In the genomic region with DNA sequence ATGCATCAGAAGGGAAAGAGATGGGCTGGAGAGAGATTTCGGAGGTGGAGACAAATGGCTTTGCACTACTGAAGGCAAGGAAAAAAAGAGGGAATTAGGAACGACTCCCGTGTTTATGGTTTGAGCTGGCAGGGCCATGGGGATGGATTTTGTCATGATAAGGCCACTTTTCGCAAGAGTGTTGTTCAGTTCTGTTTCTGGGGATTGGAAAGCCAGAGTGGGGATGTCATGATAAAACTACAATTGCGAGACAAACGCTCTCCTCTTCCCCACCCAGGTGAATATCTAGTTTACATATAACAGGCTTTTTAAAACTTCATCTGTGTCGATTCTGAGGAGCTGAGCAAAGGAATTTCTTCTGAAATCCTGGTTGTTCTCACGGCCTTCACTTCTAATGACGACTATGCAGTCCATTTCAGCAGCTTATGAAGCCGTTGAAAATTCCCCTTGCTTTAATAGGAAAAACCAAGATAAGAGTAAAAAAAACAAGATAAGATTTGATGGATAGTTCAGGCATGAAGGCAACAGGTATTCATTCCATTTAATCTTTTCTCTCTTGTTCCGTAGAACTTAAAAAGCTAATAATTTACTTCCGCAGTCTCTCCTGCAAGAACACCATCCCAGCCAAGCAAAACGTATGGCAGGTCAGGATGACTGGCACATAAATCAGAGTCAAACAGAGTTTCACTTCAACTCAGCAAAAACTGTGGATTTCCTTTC, we compare ENCODE assay signal across 21 cellular contexts.
"Had no signal": no experiment of that assay in that cellular context is flagged by ENCODE, and none has a peak within 500 bp of the region (broad histone marks: within the 10 kb centered on the region; RNA-seq: fewer than 3 reads in every experiment).

No MANE protein-coding gene starts in this region.

- H3K27ac Mint-ChIP-seq: activated CD4-positive, alpha-beta memory T cell treated with anti-CD3 and anti-CD28 coated beads, Interleukin-2, amount 10 ng/mL, durations not matched to agents 7 days and 5 days; activated naive CD8-positive, alpha-beta T cell; activated T-cell treated with anti-CD3 and anti-CD28 coated beads, Interleukin-2, amount 50 U/mL, for 72 hours; natural killer cell; WTC11 had no signal

- H3K27ac ChIP-seq: breast epithelium, gastroesophageal sphincter, heart right ventricle, left ventricle myocardium inferior, spleen, stomach, vagina had no signal

- H3K36me3 Mint-ChIP-seq: activated naive CD8-positive, alpha-beta T cell; natural killer cell; WTC11 had no signal

- H3K4me1 ChIP-seq: breast epithelium, gastroesophageal sphincter, left ventricle myocardium inferior, stomach, vagina had no signal

- H3K4me3 Mint-ChIP-seq: activated CD4-positive, alpha-beta memory T cell treated with anti-CD3 and anti-CD28 coated beads, Interleukin-2, amount 10 ng/mL, durations not matched to agents 7 days and 5 days; activated naive CD8-positive, alpha-beta T cell; activated T-cell treated with anti-CD3 and anti-CD28 coated beads, Interleukin-2, amount 50 U/mL, for 72 hours; natural killer cell; WTC11 had no signal

- H3K27me3 ChIP-seq: breast epithelium, gastroesophageal sphincter, heart right ventricle, vagina had no signal

- FAIRE-seq: islet of Langerhans had no signal

- H3K36me3 ChIP-seq: breast epithelium, gastroesophageal sphincter, heart right ventricle, left ventricle myocardium inferior, spleen, stomach, vagina had no signal

- H3K4me3 ChIP-seq: breast epithelium, gastroesophageal sphincter, heart right ventricle, left ventricle myocardium inferior, spleen, stomach, vagina had no signal

- ATAC-seq: activated T-cell treated with anti-CD3 and anti-CD28 coated beads, Interleukin-2, amount 50 U/mL, for 72 hours; gastroesophageal sphincter; heart right ventricle; natural killer cell; sciatic nerve; WTC11 had no signal

- DNase-seq: activated CD4-positive, alpha-beta memory T cell treated with anti-CD3 and anti-CD28 coated beads, Interleukin-2, amount 10 ng/mL, durations not matched to agents 7 days and 5 days; activated CD4-positive, alpha-beta T cell treated with anti-CD3 and anti-CD28 coated beads for 4 hours; activated CD8-positive, alpha-beta memory T cell treated with anti-CD3 and anti-CD28 coated beads, Interleukin-2, amount 50 U/mL, for 4 hours; activated gamma-delta T cell treated with Interleukin-2 at 50 U/mL for 16 hours; activated T-cell treated with anti-CD3 and anti-CD28 coated beads, Interleukin-2, amount 50 U/mL, for 72 hours; amygdala; cerebellar nuclear complex; erythroblast; heart right ventricle; left ventricle myocardium inferior; natural killer cell; spleen; stomach; SW 1271 had no signal

- H3K9me3 Mint-ChIP-seq: activated CD4-positive, alpha-beta memory T cell treated with anti-CD3 and anti-CD28 coated beads, Interleukin-2, amount 10 ng/mL, durations not matched to agents 7 days and 5 days; activated T-cell treated with anti-CD3 and anti-CD28 coated beads, Interleukin-2, amount 50 U/mL, for 72 hours; natural killer cell; WTC11 had no signal

- H3K9me3 ChIP-seq: breast epithelium, gastroesophageal sphincter, heart right ventricle, left ventricle myocardium inferior, spleen, stomach, vagina had no signal
